24 cellular contexts compared by ENCODE assay signal in genomic region chr20:38268115-38268514, GRCh38. TPM values are rescaled to one million over a fixed set of nuclear protein-coding genes. Genes with fewer than 3 reads are reported as not detected.
"Had no signal": no experiment of that assay in that cellular context is flagged by ENCODE, and none has a peak within 500 bp of the region (broad histone marks: within the 10 kb centered on the region; RNA-seq: fewer than 3 reads in every experiment).

No MANE protein-coding gene starts in this region.

- H3K27me3 ChIP-seq: dorsolateral prefrontal cortex, hepatocyte, ovary, right atrium auricular region, testis, tibial nerve had no signal

- H3K4me1 Mint-ChIP-seq: naive thymus-derived CD8-positive, alpha-beta T cell; stimulated activated memory B cell treated with anti-CD40 and anti-IgM and Interleukin-4, amounts not matched to agents 10 μg/mL and 1 μg/mL and 100 μg/mL, for 72 hours; stimulated activated naive CD8-positive, alpha-beta T cell treated with anti-CD3 and anti-CD28 coated beads, Interleukin-15, amount 100 ng/mL, for 72 hours had no signal

- H2AFZ ChIP-seq: hepatocyte, neural progenitor cell had no signal

- H3K36me3 ChIP-seq: neural progenitor cell, ovary, right atrium auricular region, spleen, tibial nerve, upper lobe of right lung had no signal

- DNase-seq: cortex of kidney; dorsolateral prefrontal cortex; effector CD8-positive, alpha-beta T cell; foreskin melanocyte; kidney glomerular epithelial cell; mammary epithelial cell; mucosa of descending colon; naive thymus-derived CD8-positive, alpha-beta T cell; nucleus accumbens; ovary; spleen; stimulated activated CD4-positive, alpha-beta T cell treated with anti-CD3 and anti-CD28 coated beads, Interleukin-15, amount 100 ng/mL, for 24 hours; stimulated activated CD4-positive, alpha-beta T cell treated with anti-CD3 and anti-CD28 coated beads, Interleukin-1b, Interleukin-23, amount 100 ng/mL, for 48 hours; stimulated activated CD4-positive, alpha-beta T cell treated with anti-CD3 and anti-CD28 coated beads, Interleukin-4, amount 100 ng/mL, for 24 hours; stimulated activated naive CD8-positive, alpha-beta T cell treated with anti-CD3 and anti-CD28 coated beads, Interleukin-15, amount 100 ng/mL, for 72 hours; testis; upper lobe of right lung had no signal

- H3K27ac Mint-ChIP-seq: naive thymus-derived CD8-positive, alpha-beta T cell; neural progenitor cell; stimulated activated memory B cell treated with anti-CD40 and anti-IgM and Interleukin-4, amounts not matched to agents 10 μg/mL and 1 μg/mL and 100 μg/mL, for 72 hours; stimulated activated naive CD8-positive, alpha-beta T cell treated with anti-CD3 and anti-CD28 coated beads, Interleukin-15, amount 100 ng/mL, for 72 hours had no signal

- H3K36me3 Mint-ChIP-seq: stimulated activated memory B cell treated with anti-CD40 and anti-IgM and Interleukin-4, amounts not matched to agents 10 μg/mL and 1 μg/mL and 100 μg/mL, for 72 hours had no signal

- H3K79me2 ChIP-seq: hepatocyte had no signal

- H3K4me2 ChIP-seq: hepatocyte, neural progenitor cell had no signal

- H3K9ac ChIP-seq: neural progenitor cell had no signal

- H3K4me3 ChIP-seq: dorsolateral prefrontal cortex, hepatocyte, mucosa of descending colon, neural progenitor cell, ovary, right atrium auricular region, spleen, testis, tibial nerve, upper lobe of right lung had no signal

- H3K4me3 Mint-ChIP-seq: naive thymus-derived CD8-positive, alpha-beta T cell; neural progenitor cell; stimulated activated memory B cell treated with anti-CD40 and anti-IgM and Interleukin-4, amounts not matched to agents 10 μg/mL and 1 μg/mL and 100 μg/mL, for 72 hours; stimulated activated naive CD8-positive, alpha-beta T cell treated with anti-CD3 and anti-CD28 coated beads, Interleukin-15, amount 100 ng/mL, for 72 hours had no signal

- H3K27ac ChIP-seq: dorsolateral prefrontal cortex, hepatocyte, neural progenitor cell, ovary, spleen, testis, tibial nerve, upper lobe of right lung had no signal

- FAIRE-seq: islet of Langerhans had no signal

- H3K4me1 ChIP-seq: neural progenitor cell had no signal

- H3K9me3 ChIP-seq: mucosa of descending colon, ovary, right atrium auricular region, spleen, testis, tibial nerve, upper lobe of right lung had no signal

- ATAC-seq: mucosa of descending colon; naive thymus-derived CD8-positive, alpha-beta T cell; stimulated activated memory B cell treated with anti-CD40 and anti-IgM and Interleukin-4, amounts not matched to agents 10 μg/mL and 1 μg/mL and 100 μg/mL, for 72 hours; stimulated activated naive CD8-positive, alpha-beta T cell treated with anti-CD3 and anti-CD28 coated beads, Interleukin-15, amount 100 ng/mL, for 72 hours; upper lobe of right lung had no signal

- H3K9me3 Mint-ChIP-seq: stimulated activated naive CD8-positive, alpha-beta T cell treated with anti-CD3 and anti-CD28 coated beads, Interleukin-15, amount 100 ng/mL, for 72 hours had no signal

RNA-seq across cellular contexts. Expression of gene KIAA1755, which starts 7.6 kb away (rescaled TPM):
- total RNA-seq: naive thymus-derived CD8-positive, alpha-beta T cell had no signal
- polyA plus RNA-seq: naive thymus-derived CD8-positive, alpha-beta T cell had no signal

RNA-seq across cellular contexts. Expression of gene BPI, which starts 35.8 kb away (rescaled TPM):
- total RNA-seq: lower leg skin; mammary epithelial cell; naive thymus-derived CD8-positive, alpha-beta T cell; right atrium auricular region; upper lobe of right lung had no signal
- polyA plus RNA-seq: mammary epithelial cell; naive thymus-derived CD8-positive, alpha-beta T cell had no signal
